In the genomic region with DNA sequence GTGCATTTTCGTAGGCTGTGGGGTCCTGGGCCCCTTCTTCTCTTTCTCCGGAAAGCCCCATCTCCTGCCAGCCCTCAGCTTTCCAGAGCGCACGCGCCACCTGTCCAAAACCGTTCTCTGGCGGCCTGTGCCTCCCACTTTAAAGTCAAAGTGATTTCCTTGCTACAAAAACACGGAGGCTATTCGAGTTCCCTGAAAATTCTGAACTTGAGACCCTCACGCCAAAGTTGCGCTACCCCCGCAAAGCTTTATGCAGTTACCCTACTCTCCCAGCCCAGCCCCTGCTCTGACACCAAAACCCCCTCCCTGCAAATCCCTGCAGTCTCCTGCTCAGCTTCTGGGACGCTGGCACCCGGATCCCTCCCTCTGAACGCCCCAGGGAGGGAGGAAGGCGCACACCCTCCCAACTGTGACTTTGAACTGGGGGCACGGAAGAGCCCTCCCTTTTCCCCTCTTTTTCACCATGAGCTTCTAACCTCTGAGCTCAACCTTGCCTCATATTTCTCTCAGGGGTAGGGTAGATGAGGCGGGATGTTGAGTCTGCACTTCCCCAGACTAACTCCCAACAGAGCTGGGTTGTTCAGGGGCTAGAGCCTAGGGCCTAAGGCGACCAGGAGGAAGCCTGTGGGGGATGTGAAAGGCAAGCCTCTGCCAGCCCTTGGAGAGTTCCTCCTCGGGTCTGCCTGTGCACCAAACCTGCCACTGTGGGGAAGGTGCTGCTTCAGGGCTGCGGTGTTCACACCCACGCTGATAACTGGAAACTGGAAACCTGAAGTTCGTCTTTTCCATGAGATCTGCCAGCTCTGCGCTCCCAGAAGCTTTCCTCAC, we compare ENCODE assay signal across 1 cellular context.
TF ChIP-seq lines count a peak whose summit lies in the region.

No MANE protein-coding gene starts in this region.

TF ChIP-seq in GM12891, 5 proteins besides CTCF, POLR2A, EP300 and RAD21 (continued from another document):
- TF ChIP-seq SPI1 (IDR thresholded peaks at IDR 0.05; ENCODE audit: low read depth, low read length) (no peak), POLR2AphosphoS5 (IDR thresholded peaks at IDR 0.05; ENCODE audit: low read depth, low read length) (no peak)
